Comparison of ENCODE assay signal across 20 cellular contexts in the genomic region with DNA sequence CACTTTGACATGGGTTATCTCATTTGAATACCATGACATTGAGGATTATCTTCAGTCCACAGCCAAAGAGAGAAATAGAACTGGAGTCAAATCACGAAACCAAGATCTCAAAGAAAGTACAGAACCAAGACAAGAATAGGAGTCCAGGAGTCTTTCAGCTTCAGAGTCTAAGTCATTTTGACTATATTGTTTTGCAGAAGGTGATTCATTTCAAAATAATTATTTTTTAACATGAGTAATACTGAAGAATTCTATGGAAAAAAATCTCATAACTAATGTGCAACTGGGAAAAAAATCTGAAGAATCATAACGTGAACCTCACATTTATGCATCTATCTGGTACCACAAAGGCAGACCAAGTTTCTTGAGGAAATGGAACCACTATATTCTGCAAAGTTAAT.
DNase-seq lines count a peak whose midpoint lies in the region; ATAC-seq and TF ChIP-seq lines count a peak whose summit lies in the region.
"Had no signal": no experiment of that assay in that cellular context is flagged by ENCODE, and none has a peak within 500 bp of the region (broad histone marks: within the 10 kb centered on the region; RNA-seq: fewer than 3 reads in every experiment).

No MANE protein-coding gene starts in this region.

- peak overlapping the region; percentile 6 for H3K4me2 ChIP-seq in GM23248 (ENCODE audit: unreplicated experiment)

- H4K20me1 ChIP-seq in GM23248 (ENCODE audit: insufficient read depth) = peaks cover 5% of the 10 kb centered on the region; the same call in 1 of the 2 replicates

- peaks cover 82% of the 10 kb centered on the region for H3K36me3 Mint-ChIP-seq in activated naive CD8-positive, alpha-beta T cell treated with anti-CD3 and anti-CD28 coated beads, Interleukin-2, amount 50 U/mL, for 24 hours (ENCODE audit: low read depth)
- peaks cover 81% of the 10 kb centered on the region for H3K36me3 Mint-ChIP-seq in T-helper 2 cell treated with Interferon-gamma antibody and Interleukin-4, amounts not matched to agents 5 μg/mL and 100 μg/mL, for 36 hours (ENCODE audit: low read depth)
- peaks cover 63 to 68% of the 10 kb centered on the region in 2 donors for H3K36me3 Mint-ChIP-seq in CD4-positive, alpha-beta memory T cell

- in situ Hi-C loops in GM23248 (cut with MboI) (no loop called here), KBM-7 (cut with MboI; ENCODE audit: low pct_unique_long_range_greater_than_20kb, low sequenced_read_pairs) (no loop called here), ACHN (cut with HindIII; ENCODE audit: low pct_ligation_motif_present, low pct_unique_long_range_greater_than_20kb, low sequenced_read_pairs) (no loop called here)

- H3K27ac Mint-ChIP-seq in activated naive CD8-positive, alpha-beta T cell treated with anti-CD3 and anti-CD28 coated beads, Interleukin-2, amount 50 U/mL, for 24 hours = no peak overlapping the region
- no peak overlapping the region for H3K27ac Mint-ChIP-seq in T-helper 2 cell treated with Interferon-gamma antibody and Interleukin-4, amounts not matched to agents 5 μg/mL and 100 μg/mL, for 36 hours
- no peak overlapping the region for H3K27ac Mint-ChIP-seq in CD4-positive, alpha-beta memory T cell
- H3K27ac Mint-ChIP-seq: activated CD8-positive, alpha-beta T cell treated with anti-CD3 and anti-CD28 coated beads for 36 hours had no signal

- peaks cover 22% of the 10 kb centered on the region for H3F3A ChIP-seq in GM23248 (ENCODE audit: insufficient read depth)

- H3K9me2 ChIP-seq in GM23248 (ENCODE audit: insufficient read depth) = no peaks in the 10 kb centered on the region; the same call in 1 of the 2 replicates

- H3K79me2 ChIP-seq in GM23248 (ENCODE audit: insufficient read depth) = peaks cover 100% of the 10 kb centered on the region

- no peak for TF ChIP-seq CTCF in foreskin keratinocyte (conservative IDR thresholded peaks at IDR 0.05)

- no peak overlapping the region for H3K4me3 ChIP-seq in GM23248
- H3K4me3 ChIP-seq in CD4-positive, alpha-beta memory T cell (ENCODE audit: low read length in 2 of 2) = no peak overlapping the region
- H3K4me3 ChIP-seq: mucosa of descending colon, tibial nerve had no signal

- peaks cover 26% of the 10 kb centered on the region for H3K4me1 ChIP-seq in GM23248 (ENCODE audit: insufficient read depth)
- H3K4me1 ChIP-seq in foreskin keratinocyte = peaks cover 13% of the 10 kb centered on the region
- peaks cover 10% of the 10 kb centered on the region for H3K4me1 ChIP-seq in CD4-positive, alpha-beta memory T cell (ENCODE audit: insufficient read depth, low read length)

- no peak overlapping the region for H3K9ac ChIP-seq in GM23248

- 59 to 73% methylated on average over 2 of the region's 2 CpGs for WGBS in GM23248 (ENCODE audit: low coverage in 1 of 2, low lambda C conversion rate in 2 of 2, missing lambda C conversion rate in 2 of 2), 2 experiments

- H3K27me3 ChIP-seq in GM23248 (replicated peaks; ENCODE audit: insufficient read depth) (no peaks in the 10 kb centered on the region), foreskin keratinocyte (no peaks in the 10 kb centered on the region)
- H3K27me3 ChIP-seq in CD4-positive, alpha-beta memory T cell (ENCODE audit: insufficient read depth, low read length) = no peaks in the 10 kb centered on the region
- H3K27me3 ChIP-seq: tibial nerve had no signal

- ATAC-seq in activated naive CD8-positive, alpha-beta T cell treated with anti-CD3 and anti-CD28 coated beads, Interleukin-2, amount 50 U/mL, for 24 hours = peak; percentile 46
- ATAC-seq in foreskin keratinocyte = peak; percentile 46
- ATAC-seq: activated CD8-positive, alpha-beta T cell treated with anti-CD3 and anti-CD28 coated beads for 36 hours; mucosa of descending colon had no signal

- CTCF ChIA-PET in CD4-positive, alpha-beta memory T cell (lab: Charles Lee; ENCODE audit: partially characterized antibody) = interaction anchor here (1.4 kb wide), 1 partner anchor 33 kb away, joined by 4 read pairs; no protein-coding TSS in a partner anchor

- H3K4me1 Mint-ChIP-seq in activated naive CD8-positive, alpha-beta T cell treated with anti-CD3 and anti-CD28 coated beads, Interleukin-2, amount 50 U/mL, for 24 hours = peaks cover 25% of the 10 kb centered on the region
- H3K4me1 Mint-ChIP-seq in T-helper 2 cell treated with Interferon-gamma antibody and Interleukin-4, amounts not matched to agents 5 μg/mL and 100 μg/mL, for 36 hours (ENCODE audit: low read depth) = peaks cover 1% of the 10 kb centered on the region
- peaks cover 17 to 37% (median 29%) of the 10 kb centered on the region in 4 donors for H3K4me1 Mint-ChIP-seq in CD4-positive, alpha-beta memory T cell

- no peak overlapping the region for H2AFZ ChIP-seq in GM23248

- peaks cover 17% of the 10 kb centered on the region for H3K9me3 Mint-ChIP-seq in activated naive CD8-positive, alpha-beta T cell treated with anti-CD3 and anti-CD28 coated beads, Interleukin-2, amount 50 U/mL, for 24 hours
- H3K9me3 Mint-ChIP-seq in T-helper 2 cell treated with Interferon-gamma antibody and Interleukin-4, amounts not matched to agents 5 μg/mL and 100 μg/mL, for 36 hours = peaks cover 28% of the 10 kb centered on the region
- peaks cover 0 to 6% (median 2%) of the 10 kb centered on the region in 8 donors for H3K9me3 Mint-ChIP-seq in CD4-positive, alpha-beta memory T cell

- DNase-seq in EL = peak; percentile 38
- DNase-seq in GM23248 = peak; percentile 56
- no peak for DNase-seq in activated naive CD8-positive, alpha-beta T cell treated with anti-CD3 and anti-CD28 coated beads, Interleukin-2, amount 50 U/mL, for 24 hours
- DNase-seq in foreskin keratinocyte = peak in 1 of 2 donors; percentile 23
- no peak for DNase-seq in KBM-7
- DNase-seq in T-helper 2 cell treated with Interferon-gamma antibody and Interleukin-4, amounts not matched to agents 5 μg/mL and 100 μg/mL, for 36 hours (ENCODE audit: low spot score) = no peak
- DNase-seq in CD4-positive, alpha-beta memory T cell = no peak
- no peak for DNase-seq in ACHN
- DNase-seq: activated CD8-positive, alpha-beta T cell treated with anti-CD3 and anti-CD28 coated beads for 36 hours; amniotic stem cell; central memory CD4-positive, alpha-beta T cell; DND-41; effector CD8-positive, alpha-beta T cell; head of caudate nucleus; mucosa of descending colon; NCI-H524; Right ventricle myocardium superior; T-helper 1 cell had no signal

- no peak overlapping the region for H3K4me3 Mint-ChIP-seq in activated naive CD8-positive, alpha-beta T cell treated with anti-CD3 and anti-CD28 coated beads, Interleukin-2, amount 50 U/mL, for 24 hours
- no peak overlapping the region for H3K4me3 Mint-ChIP-seq in T-helper 2 cell treated with Interferon-gamma antibody and Interleukin-4, amounts not matched to agents 5 μg/mL and 100 μg/mL, for 36 hours
- no peak overlapping the region for H3K4me3 Mint-ChIP-seq in CD4-positive, alpha-beta memory T cell
- H3K4me3 Mint-ChIP-seq: activated CD8-positive, alpha-beta T cell treated with anti-CD3 and anti-CD28 coated beads for 36 hours had no signal

- H3K9me3 ChIP-seq in GM23248 (ENCODE audit: low read depth) = no peaks in the 10 kb centered on the region
- H3K9me3 ChIP-seq in CD4-positive, alpha-beta memory T cell (ENCODE audit: control insufficient read depth in 1 of 2, low read length in 2 of 2) = no peaks in the 10 kb centered on the region
- H3K9me3 ChIP-seq: mucosa of descending colon had no signal

- 0 out of 2 replicates have a peak overlapping the region, but pooled peaks have one; percentile 6 for H3K27ac ChIP-seq in GM23248
- no peak overlapping the region for H3K27ac ChIP-seq in foreskin keratinocyte
- no peak overlapping the region for H3K27ac ChIP-seq in CD4-positive, alpha-beta memory T cell (ENCODE audit: low read depth, low read length)
- H3K27ac ChIP-seq: tibial nerve, VCaP had no signal

- H3K27me3 Mint-ChIP-seq in activated naive CD8-positive, alpha-beta T cell treated with anti-CD3 and anti-CD28 coated beads, Interleukin-2, amount 50 U/mL, for 24 hours = no peaks in the 10 kb centered on the region
- H3K27me3 Mint-ChIP-seq in T-helper 2 cell treated with Interferon-gamma antibody and Interleukin-4, amounts not matched to agents 5 μg/mL and 100 μg/mL, for 36 hours (ENCODE audit: low read depth) = no peaks in the 10 kb centered on the region
- H3K27me3 Mint-ChIP-seq in CD4-positive, alpha-beta memory T cell = no peaks in the 10 kb centered on the region
- H3K27me3 Mint-ChIP-seq: activated CD8-positive, alpha-beta T cell treated with anti-CD3 and anti-CD28 coated beads for 36 hours had no signal

- intact Hi-C loops in CD4-positive, alpha-beta memory T cell (cut with micrococcal nuclease) = no loop called here

- H3K36me3 ChIP-seq in GM23248 (ENCODE audit: low read depth) = peaks cover 20% of the 10 kb centered on the region
- H3K36me3 ChIP-seq in CD4-positive, alpha-beta memory T cell (ENCODE audit: insufficient read depth, low read length) = peaks cover 13% of the 10 kb centered on the region

- POLR2A ChIA-PET in CD4-positive, alpha-beta memory T cell (lab: Charles Lee; ENCODE audit: partially characterized antibody) = no interaction called here

Comparison
In these comparisons a context has a peak if more than half of its experiments do, and no peak if none do; other contexts are left out.
1. DNase-seq: peak in EL (single experiment) and GM23248 (single experiment); none in activated naive CD8-positive, alpha-beta T cell treated with anti-CD3 and anti-CD28 coated beads, Interleukin-2, amount 50 U/mL, for 24 hours (single experiment), KBM-7 (single experiment), T-helper 2 cell treated with Interferon-gamma antibody and Interleukin-4, amounts not matched to agents 5 μg/mL and 100 μg/mL, for 36 hours (single experiment), CD4-positive, alpha-beta memory T cell (0 of 5) and ACHN (single experiment).